In the genomic region with DNA sequence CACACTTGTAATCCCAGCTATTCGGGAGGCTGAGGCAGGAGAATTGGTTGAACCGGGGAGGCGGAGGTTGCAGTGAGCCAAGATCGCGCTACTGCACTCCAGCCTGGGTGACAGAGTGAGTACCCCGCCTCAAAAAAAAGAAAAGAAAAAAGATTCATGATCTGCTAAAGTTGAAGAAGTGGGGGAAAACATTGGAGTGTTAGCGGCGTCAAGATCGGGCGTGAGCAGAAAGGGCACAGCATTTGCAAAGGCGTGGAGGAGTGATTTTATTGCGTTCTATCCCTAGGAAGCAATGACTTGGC, we compare ENCODE assay signal across 1 cellular context.
TF ChIP-seq lines count a peak whose summit lies in the region.

No MANE protein-coding gene starts in this region.

TF ChIP-seq in HepG2, 621 proteins besides CTCF, POLR2A, EP300 and RAD21 (continues in another document):
- TF ChIP-seq MAFK (conservative IDR thresholded peaks at IDR 0.05 in 1 of 2, IDR thresholded peaks at IDR 0.05 in 1 of 2; ENCODE audit: low read length in 2 of 2), result no peak
- TF ChIP-seq ZNF44 (CRISPR knock-in tag; IDR thresholded peaks at IDR 0.05), result no peak
- TF ChIP-seq RARG (CRISPR knock-in tag; IDR thresholded peaks at IDR 0.05; ENCODE audit: low read depth), result no peak
- 0 out of 2 replicates have a peak, but pooled peaks have one; percentile 36 for TF ChIP-seq ZNF788 (CRISPR knock-in tag; IDR thresholded peaks at IDR 0.05; ENCODE audit: borderline replicate concordance)
- no peak for TF ChIP-seq SALL1 (CRISPR knock-in tag; IDR thresholded peaks at IDR 0.05)
- 0 out of 2 replicates have a peak, but pooled peaks have one; percentile 28 for TF ChIP-seq ZNF224 (CRISPR knock-in tag; IDR thresholded peaks at IDR 0.05)
- peak; percentile 22; the same call in 1 of the 2 replicates for TF ChIP-seq SRY (CRISPR knock-in tag; IDR thresholded peaks at IDR 0.05)
- TF ChIP-seq KDM1A (CRISPR knock-in tag; IDR thresholded peaks at IDR 0.05), result no peak
- no peak for TF ChIP-seq SNAI1 (CRISPR knock-in tag; IDR thresholded peaks at IDR 0.05; ENCODE audit: borderline replicate concordance)
- TF ChIP-seq PCBP2 (optimal IDR thresholded peaks at IDR 0.05; ENCODE audit: low read depth, low read length, poor library complexity, severe bottlenecking), result no peak
- TF ChIP-seq HBP1 (CRISPR knock-in tag; IDR thresholded peaks at IDR 0.05; ENCODE audit: low read depth), result 0 out of 2 replicates have a peak, but pooled peaks have one; percentile 46
- TF ChIP-seq TFDP1 (CRISPR knock-in tag; IDR thresholded peaks at IDR 0.05; ENCODE audit: borderline replicate concordance), result 0 out of 2 replicates have a peak, but pooled peaks have one; percentile 10
- no peak for TF ChIP-seq SUZ12 (IDR thresholded peaks at IDR 0.05; ENCODE audit: low read depth, low read length)
- no peak for TF ChIP-seq ARID2 (CRISPR knock-in tag; IDR thresholded peaks at IDR 0.05; ENCODE audit: borderline replicate concordance)
- TF ChIP-seq MIXL1 (CRISPR knock-in tag; IDR thresholded peaks at IDR 0.05), result no peak
- no peak for TF ChIP-seq WIZ (CRISPR knock-in tag; IDR thresholded peaks at IDR 0.05)
- no peak for TF ChIP-seq ZNF317 (CRISPR knock-in tag; IDR thresholded peaks at IDR 0.05)
- peak; percentile 99 for TF ChIP-seq ZNF512 (CRISPR knock-in tag; IDR thresholded peaks at IDR 0.05)
- TF ChIP-seq KMT2A (CRISPR knock-in tag; IDR thresholded peaks at IDR 0.05), result peak; percentile 18; the same call in 1 of the 2 replicates
- TF ChIP-seq ATF5 (CRISPR knock-in tag; IDR thresholded peaks at IDR 0.05; ENCODE audit: low read depth), result no peak
- no peak for TF ChIP-seq ZNF101 (CRISPR knock-in tag; IDR thresholded peaks at IDR 0.05; ENCODE audit: borderline replicate concordance, low read depth)
- TF ChIP-seq ZNF275 (CRISPR knock-in tag; IDR thresholded peaks at IDR 0.05; ENCODE audit: borderline replicate concordance), result 0 out of 2 replicates have a peak, but pooled peaks have one; percentile 26
- TF ChIP-seq, protein P1, sequence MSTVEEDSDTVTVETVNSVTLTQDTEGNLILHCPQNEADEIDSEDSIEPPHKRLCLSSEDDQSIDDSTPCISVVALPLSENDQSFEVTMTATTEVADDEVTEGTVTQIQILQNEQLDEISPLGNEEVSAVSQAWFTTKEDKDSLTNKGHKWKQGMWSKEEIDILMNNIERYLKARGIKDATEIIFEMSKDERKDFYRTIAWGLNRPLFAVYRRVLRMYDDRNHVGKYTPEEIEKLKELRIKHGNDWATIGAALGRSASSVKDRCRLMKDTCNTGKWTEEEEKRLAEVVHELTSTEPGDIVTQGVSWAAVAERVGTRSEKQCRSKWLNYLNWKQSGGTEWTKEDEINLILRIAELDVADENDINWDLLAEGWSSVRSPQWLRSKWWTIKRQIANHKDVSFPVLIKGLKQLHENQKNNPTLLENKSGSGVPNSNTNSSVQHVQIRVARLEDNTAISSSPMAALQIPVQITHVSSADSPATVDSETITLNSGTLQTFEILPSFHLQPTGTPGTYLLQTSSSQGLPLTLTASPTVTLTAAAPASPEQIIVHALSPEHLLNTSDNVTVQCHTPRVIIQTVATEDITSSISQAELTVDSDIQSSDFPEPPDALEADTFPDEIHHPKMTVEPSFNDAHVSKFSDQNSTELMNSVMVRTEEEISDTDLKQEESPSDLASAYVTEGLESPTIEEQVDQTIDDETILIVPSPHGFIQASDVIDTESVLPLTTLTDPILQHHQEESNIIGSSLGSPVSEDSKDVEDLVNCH (CRISPR knock-in tag; IDR thresholded peaks at IDR 0.05), result no peak
- TF ChIP-seq ZNF652 (CRISPR knock-in tag; IDR thresholded peaks at IDR 0.05; ENCODE audit: borderline replicate concordance, low read depth), result no peak
- TF ChIP-seq NR2F6 (IDR thresholded peaks at IDR 0.05), result no peak
- no peak for TF ChIP-seq NR2F6 (CRISPR knock-in tag; IDR thresholded peaks at IDR 0.05)
- TF ChIP-seq, protein P2, sequence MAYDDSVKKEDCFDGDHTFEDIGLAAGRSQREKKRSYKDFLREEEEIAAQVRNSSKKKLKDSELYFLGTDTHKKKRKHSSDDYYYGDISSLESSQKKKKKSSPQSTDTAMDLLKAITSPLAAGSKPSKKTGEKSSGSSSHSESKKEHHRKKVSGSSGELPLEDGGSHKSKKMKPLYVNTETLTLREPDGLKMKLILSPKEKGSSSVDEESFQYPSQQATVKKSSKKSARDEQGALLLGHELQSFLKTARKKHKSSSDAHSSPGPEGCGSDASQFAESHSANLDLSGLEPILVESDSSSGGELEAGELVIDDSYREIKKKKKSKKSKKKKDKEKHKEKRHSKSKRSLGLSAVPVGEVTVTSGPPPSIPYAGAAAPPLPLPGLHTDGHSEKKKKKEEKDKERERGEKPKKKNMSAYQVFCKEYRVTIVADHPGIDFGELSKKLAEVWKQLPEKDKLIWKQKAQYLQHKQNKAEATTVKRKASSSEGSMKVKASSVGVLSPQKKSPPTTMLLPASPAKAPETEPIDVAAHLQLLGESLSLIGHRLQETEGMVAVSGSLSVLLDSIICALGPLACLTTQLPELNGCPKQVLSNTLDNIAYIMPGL (CRISPR knock-in tag; IDR thresholded peaks at IDR 0.05; ENCODE audit: borderline replicate concordance in 1 of 2, low read depth in 1 of 2), result no peak
- TF ChIP-seq, protein P3, sequence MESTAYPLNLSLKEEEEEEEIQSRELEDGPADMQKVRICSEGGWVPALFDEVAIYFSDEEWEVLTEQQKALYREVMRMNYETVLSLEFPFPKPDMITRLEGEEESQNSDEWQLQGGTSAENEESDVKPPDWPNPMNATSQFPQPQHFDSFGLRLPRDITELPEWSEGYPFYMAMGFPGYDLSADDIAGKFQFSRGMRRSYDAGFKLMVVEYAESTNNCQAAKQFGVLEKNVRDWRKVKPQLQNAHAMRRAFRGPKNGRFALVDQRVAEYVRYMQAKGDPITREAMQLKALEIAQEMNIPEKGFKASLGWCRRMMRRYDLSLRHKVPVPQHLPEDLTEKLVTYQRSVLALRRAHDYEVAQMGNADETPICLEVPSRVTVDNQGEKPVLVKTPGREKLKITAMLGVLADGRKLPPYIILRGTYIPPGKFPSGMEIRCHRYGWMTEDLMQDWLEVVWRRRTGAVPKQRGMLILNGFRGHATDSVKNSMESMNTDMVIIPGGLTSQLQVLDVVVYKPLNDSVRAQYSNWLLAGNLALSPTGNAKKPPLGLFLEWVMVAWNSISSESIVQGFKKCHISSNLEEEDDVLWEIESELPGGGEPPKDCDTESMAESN (CRISPR knock-in tag; conservative IDR thresholded peaks at IDR 0.05), result no peak
- 0 out of 2 replicates have a peak, but pooled peaks have one; percentile 29 for TF ChIP-seq AHDC1 (CRISPR knock-in tag; IDR thresholded peaks at IDR 0.05; ENCODE audit: borderline replicate concordance)
- TF ChIP-seq NCOA2 (CRISPR knock-in tag; IDR thresholded peaks at IDR 0.05), result 0 out of 2 replicates have a peak, but pooled peaks have one; percentile 39
- TF ChIP-seq ASH2L (IDR thresholded peaks at IDR 0.05; ENCODE audit: insufficient read length, low read depth, low read length), result no peak
- no peak for TF ChIP-seq SNRNP70 (IDR thresholded peaks at IDR 0.05; ENCODE audit: low read depth, low read length)
- TF ChIP-seq PCBP1 (IDR thresholded peaks at IDR 0.05; ENCODE audit: borderline replicate concordance, low read depth, low read length), result no peak
- no peak for TF ChIP-seq NFYB (CRISPR knock-in tag; IDR thresholded peaks at IDR 0.05)
- TF ChIP-seq ZNF121 (CRISPR knock-in tag; IDR thresholded peaks at IDR 0.05), result no peak
- no peak for TF ChIP-seq REL (CRISPR knock-in tag; conservative IDR thresholded peaks at IDR 0.05)
- TF ChIP-seq ZNF674 (CRISPR knock-in tag; IDR thresholded peaks at IDR 0.05; ENCODE audit: low read depth), result no peak
- no peak for TF ChIP-seq RNF2 (conservative IDR thresholded peaks at IDR 0.05; ENCODE audit: low read depth)
- TF ChIP-seq ZSCAN30 (CRISPR knock-in tag; IDR thresholded peaks at IDR 0.05), result no peak
- 0 out of 4 replicates have a peak, but pooled peaks of 1 of the 2 experiments have one; percentile 9 for TF ChIP-seq NR2F1 (CRISPR knock-in tag; IDR thresholded peaks at IDR 0.05)
- peak; percentile 22; the same call in 1 of the 2 replicates for TF ChIP-seq ZNF460 (CRISPR knock-in tag; IDR thresholded peaks at IDR 0.05; ENCODE audit: borderline replicate concordance)
- TF ChIP-seq NR3C1 (CRISPR knock-in tag; IDR thresholded peaks at IDR 0.05), result no peak
- TF ChIP-seq ZMYM3 (CRISPR knock-in tag; IDR thresholded peaks at IDR 0.05), result 0 out of 2 replicates have a peak, but pooled peaks have one; percentile 37
- no peak for TF ChIP-seq NCOA5 (CRISPR knock-in tag; IDR thresholded peaks at IDR 0.05)
- TF ChIP-seq ZFP36 (IDR thresholded peaks at IDR 0.05; ENCODE audit: borderline replicate concordance, low read depth, low read length, partially characterized antibody), result no peak
- TF ChIP-seq BORCS8-MEF2B (CRISPR knock-in tag; IDR thresholded peaks at IDR 0.05), result no peak
- 0 out of 2 replicates have a peak, but pooled peaks have one; percentile 39 for TF ChIP-seq ZNF891 (CRISPR knock-in tag; IDR thresholded peaks at IDR 0.05)
